1 cellular context compared by ENCODE assay signal in the genomic region with DNA sequence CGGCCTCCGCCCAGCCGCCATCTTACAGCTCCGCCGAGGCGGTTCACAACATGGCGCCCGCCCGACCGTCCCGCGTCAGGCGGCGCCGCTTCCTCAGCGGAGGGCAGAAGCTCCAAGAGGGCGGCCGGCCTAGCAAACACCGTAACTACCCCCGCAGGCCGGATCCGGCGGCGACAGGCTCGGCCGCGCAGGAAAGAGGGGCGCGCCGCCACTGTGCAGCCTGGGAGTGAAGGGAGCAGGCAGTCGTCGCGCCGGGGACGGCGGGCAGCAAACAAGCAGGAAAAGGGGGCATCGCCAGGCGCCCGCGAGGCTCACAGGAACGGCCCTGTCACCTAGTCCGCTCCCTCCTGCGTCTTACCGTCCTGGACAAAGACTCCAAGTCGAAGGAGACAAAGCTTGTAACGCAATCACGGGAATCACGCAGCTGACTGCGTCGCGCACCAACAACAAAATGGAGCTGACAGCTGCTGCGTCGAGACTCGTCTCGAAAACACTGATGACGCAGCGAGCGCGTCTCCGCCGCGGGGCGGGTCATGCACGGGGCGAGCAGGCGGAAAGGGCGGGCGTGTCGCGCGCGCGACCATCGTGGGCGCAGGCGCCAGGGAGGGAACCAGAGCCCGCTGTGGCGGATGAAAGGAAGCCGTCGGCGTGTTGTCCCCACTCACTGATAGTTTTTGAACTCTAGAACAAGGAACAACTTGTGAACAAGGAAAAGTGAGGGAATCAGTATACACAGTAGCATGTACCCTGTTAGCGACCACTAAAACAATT.
TF ChIP-seq lines count a peak whose summit lies in the region.

Gene CLK1, minus strand, starts transcription at position 453 of the 771 bp plus-strand sequence. CDS start 2,796 bp downstream, outside the sequence.

TF ChIP-seq in HepG2, 621 proteins besides CTCF, POLR2A, EP300 and RAD21 (continued from another document and continues in another):
- TF ChIP-seq, protein P1, sequence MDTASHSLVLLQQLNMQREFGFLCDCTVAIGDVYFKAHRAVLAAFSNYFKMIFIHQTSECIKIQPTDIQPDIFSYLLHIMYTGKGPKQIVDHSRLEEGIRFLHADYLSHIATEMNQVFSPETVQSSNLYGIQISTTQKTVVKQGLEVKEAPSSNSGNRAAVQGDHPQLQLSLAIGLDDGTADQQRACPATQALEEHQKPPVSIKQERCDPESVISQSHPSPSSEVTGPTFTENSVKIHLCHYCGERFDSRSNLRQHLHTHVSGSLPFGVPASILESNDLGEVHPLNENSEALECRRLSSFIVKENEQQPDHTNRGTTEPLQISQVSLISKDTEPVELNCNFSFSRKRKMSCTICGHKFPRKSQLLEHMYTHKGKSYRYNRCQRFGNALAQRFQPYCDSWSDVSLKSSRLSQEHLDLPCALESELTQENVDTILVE (CRISPR knock-in tag; IDR thresholded peaks at IDR 0.05) = peak; percentile 69
- TF ChIP-seq NFE2 (CRISPR knock-in tag; IDR thresholded peaks at IDR 0.05) (no peak), ZNF589 (CRISPR knock-in tag; conservative IDR thresholded peaks at IDR 0.05) (peak; percentile 98), THAP8 (CRISPR knock-in tag; IDR thresholded peaks at IDR 0.05; ENCODE audit: borderline replicate concordance) (peak; percentile 93; the same call in 1 of the 2 replicates), SPEN (CRISPR knock-in tag; IDR thresholded peaks at IDR 0.05; ENCODE audit: low read depth) (peak; percentile 88), ZNF761 (CRISPR knock-in tag; conservative IDR thresholded peaks at IDR 0.05) (peak; percentile 97), CCAR2 (optimal IDR thresholded peaks at IDR 0.05; ENCODE audit: low read depth, low read length) (no peak), ETV5 (CRISPR knock-in tag; IDR thresholded peaks at IDR 0.05; ENCODE audit: borderline replicate concordance) (peak; percentile 78; the same call in 1 of the 2 replicates), TARDBP (CRISPR knock-in tag; IDR thresholded peaks at IDR 0.05) (peak; percentile 95), ZNF224 (CRISPR knock-in tag; IDR thresholded peaks at IDR 0.05) (peak; percentile 82), ZNF615 (CRISPR knock-in tag; IDR thresholded peaks at IDR 0.05; ENCODE audit: borderline replicate concordance) (peak; percentile 78; the same call in 1 of the 2 replicates), ZNF329 (CRISPR knock-in tag; IDR thresholded peaks at IDR 0.05; ENCODE audit: low read depth) (peak; percentile 90), CREB1 (IDR thresholded peaks at IDR 0.05) (peak; percentile 97), CREB1 (CRISPR knock-in tag; IDR thresholded peaks at IDR 0.05) (peak; percentile 91), ZNF136 (CRISPR knock-in tag; IDR thresholded peaks at IDR 0.05; ENCODE audit: low read depth) (peak; percentile 96; the same call in 1 of the 2 replicates), ZNF484 (CRISPR knock-in tag; IDR thresholded peaks at IDR 0.05; ENCODE audit: borderline replicate concordance, low read depth) (no peak), MXD4 (CRISPR knock-in tag; IDR thresholded peaks at IDR 0.05) (peak; percentile 95), ZNF672 (CRISPR knock-in tag; IDR thresholded peaks at IDR 0.05) (no peak), ELF3 (CRISPR knock-in tag; IDR thresholded peaks at IDR 0.05) (peak; percentile 93), ZBTB20 (CRISPR knock-in tag; IDR thresholded peaks at IDR 0.05; ENCODE audit: borderline replicate concordance, low read depth) (peak; percentile 94), DZIP1 (CRISPR knock-in tag; IDR thresholded peaks at IDR 0.05) (peak; percentile 95), RFX5 (IDR thresholded peaks at IDR 0.05; ENCODE audit: low read depth, low read length) (peak; percentile 68; the same call in 1 of the 2 replicates), KIAA2018 (CRISPR knock-in tag; IDR thresholded peaks at IDR 0.05; ENCODE audit: borderline replicate concordance) (peak; percentile 99), SYNCRIP (IDR thresholded peaks at IDR 0.05; ENCODE audit: insufficient read depth, low read depth, low read length) (no peak), ZBTB21 (CRISPR knock-in tag; IDR thresholded peaks at IDR 0.05) (peak; percentile 97), ZNF773 (CRISPR knock-in tag; IDR thresholded peaks at IDR 0.05; ENCODE audit: borderline replicate concordance) (no peak), SRY (CRISPR knock-in tag; IDR thresholded peaks at IDR 0.05) (peak; percentile 96), ZNF17 (CRISPR knock-in tag; IDR thresholded peaks at IDR 0.05) (no peak), CHD2 (IDR thresholded peaks at IDR 0.05; ENCODE audit: low read depth, low read length) (peak; percentile 31; the same call in 1 of the 2 replicates), RFXANK (CRISPR knock-in tag; IDR thresholded peaks at IDR 0.05) (peak; percentile 84; the same call in 1 of the 2 replicates), FOXC1 (CRISPR knock-in tag; IDR thresholded peaks at IDR 0.05; ENCODE audit: borderline replicate concordance) (peak; percentile 99), KLF15 (CRISPR knock-in tag; IDR thresholded peaks at IDR 0.05; ENCODE audit: borderline replicate concordance) (peak; percentile 94; the same call in 1 of the 2 replicates), ZFY (CRISPR knock-in tag; IDR thresholded peaks at IDR 0.05) (peak; percentile 93), POLR2G (IDR thresholded peaks at IDR 0.05; ENCODE audit: low read depth, low read length) (peak; percentile 99), ZNF768 (CRISPR knock-in tag; IDR thresholded peaks at IDR 0.05) (peak; percentile 46)
- TF ChIP-seq, protein P2, sequence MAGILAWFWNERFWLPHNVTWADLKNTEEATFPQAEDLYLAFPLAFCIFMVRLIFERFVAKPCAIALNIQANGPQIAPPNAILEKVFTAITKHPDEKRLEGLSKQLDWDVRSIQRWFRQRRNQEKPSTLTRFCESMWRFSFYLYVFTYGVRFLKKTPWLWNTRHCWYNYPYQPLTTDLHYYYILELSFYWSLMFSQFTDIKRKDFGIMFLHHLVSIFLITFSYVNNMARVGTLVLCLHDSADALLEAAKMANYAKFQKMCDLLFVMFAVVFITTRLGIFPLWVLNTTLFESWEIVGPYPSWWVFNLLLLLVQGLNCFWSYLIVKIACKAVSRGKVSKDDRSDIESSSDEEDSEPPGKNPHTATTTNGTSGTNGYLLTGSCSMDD (CRISPR knock-in tag; IDR thresholded peaks at IDR 0.05) = peak; percentile 95
- TF ChIP-seq, protein P3, sequence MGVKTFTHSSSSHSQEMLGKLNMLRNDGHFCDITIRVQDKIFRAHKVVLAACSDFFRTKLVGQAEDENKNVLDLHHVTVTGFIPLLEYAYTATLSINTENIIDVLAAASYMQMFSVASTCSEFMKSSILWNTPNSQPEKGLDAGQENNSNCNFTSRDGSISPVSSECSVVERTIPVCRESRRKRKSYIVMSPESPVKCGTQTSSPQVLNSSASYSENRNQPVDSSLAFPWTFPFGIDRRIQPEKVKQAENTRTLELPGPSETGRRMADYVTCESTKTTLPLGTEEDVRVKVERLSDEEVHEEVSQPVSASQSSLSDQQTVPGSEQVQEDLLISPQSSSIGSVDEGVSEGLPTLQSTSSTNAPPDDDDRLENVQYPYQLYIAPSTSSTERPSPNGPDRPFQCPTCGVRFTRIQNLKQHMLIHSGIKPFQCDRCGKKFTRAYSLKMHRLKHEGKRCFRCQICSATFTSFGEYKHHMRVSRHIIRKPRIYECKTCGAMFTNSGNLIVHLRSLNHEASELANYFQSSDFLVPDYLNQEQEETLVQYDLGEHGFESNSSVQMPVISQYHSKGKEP (CRISPR knock-in tag; IDR thresholded peaks at IDR 0.05) = peak; percentile 76; the same call in 1 of the 2 replicates
- TF ChIP-seq, protein P4, sequence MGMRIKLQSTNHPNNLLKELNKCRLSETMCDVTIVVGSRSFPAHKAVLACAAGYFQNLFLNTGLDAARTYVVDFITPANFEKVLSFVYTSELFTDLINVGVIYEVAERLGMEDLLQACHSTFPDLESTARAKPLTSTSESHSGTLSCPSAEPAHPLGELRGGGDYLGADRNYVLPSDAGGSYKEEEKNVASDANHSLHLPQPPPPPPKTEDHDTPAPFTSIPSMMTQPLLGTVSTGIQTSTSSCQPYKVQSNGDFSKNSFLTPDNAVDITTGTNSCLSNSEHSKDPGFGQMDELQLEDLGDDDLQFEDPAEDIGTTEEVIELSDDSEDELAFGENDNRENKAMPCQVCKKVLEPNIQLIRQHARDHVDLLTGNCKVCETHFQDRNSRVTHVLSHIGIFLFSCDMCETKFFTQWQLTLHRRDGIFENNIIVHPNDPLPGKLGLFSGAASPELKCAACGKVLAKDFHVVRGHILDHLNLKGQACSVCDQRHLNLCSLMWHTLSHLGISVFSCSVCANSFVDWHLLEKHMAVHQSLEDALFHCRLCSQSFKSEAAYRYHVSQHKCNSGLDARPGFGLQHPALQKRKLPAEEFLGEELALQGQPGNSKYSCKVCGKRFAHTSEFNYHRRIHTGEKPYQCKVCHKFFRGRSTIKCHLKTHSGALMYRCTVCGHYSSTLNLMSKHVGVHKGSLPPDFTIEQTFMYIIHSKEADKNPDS (CRISPR knock-in tag; IDR thresholded peaks at IDR 0.05) = no peak
- TF ChIP-seq, protein P5, sequence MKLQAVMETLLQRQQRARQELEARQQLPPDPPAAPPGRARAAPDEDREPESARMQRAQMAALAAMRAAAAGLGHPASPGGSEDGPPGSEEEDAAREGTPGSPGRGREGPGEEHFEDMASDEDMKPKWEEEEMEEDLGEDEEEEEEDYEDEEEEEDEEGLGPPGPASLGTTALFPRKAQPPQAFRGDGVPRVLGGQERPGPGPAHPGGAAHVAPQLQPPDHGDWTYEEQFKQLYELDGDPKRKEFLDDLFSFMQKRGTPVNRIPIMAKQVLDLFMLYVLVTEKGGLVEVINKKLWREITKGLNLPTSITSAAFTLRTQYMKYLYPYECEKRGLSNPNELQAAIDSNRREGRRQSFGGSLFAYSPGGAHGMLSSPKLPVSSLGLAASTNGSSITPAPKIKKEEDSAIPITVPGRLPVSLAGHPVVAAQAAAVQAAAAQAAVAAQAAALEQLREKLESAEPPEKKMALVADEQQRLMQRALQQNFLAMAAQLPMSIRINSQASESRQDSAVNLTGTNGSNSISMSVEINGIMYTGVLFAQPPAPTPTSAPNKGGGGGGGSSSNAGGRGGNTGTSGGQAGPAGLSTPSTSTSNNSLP (IDR thresholded peaks at IDR 0.05; ENCODE audit: low read depth, low read length) = no peak
